Comparison of ENCODE assay signal across 1 cellular context in the genomic region with DNA sequence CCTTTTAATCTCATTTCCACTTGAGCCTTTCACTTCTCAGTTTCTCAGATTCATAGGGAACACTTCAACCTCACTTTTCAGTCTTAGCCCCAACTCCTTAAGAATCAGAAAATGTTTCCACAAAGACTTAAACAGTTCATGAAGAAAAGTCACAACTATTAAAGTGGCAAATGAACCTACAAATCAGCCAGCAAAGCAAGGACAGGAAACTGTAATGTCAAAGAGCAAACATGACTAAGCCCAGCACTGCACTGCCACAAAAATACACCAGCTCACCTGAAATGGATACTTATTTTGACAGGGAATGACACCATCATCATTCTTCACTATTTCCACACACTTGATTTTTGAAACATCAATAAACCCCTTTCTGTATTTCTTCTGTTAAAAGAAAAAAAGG.
A peak's percentile ranks its signal among the peaks of the same experiment; 100 is the strongest.
TF ChIP-seq lines count a peak whose summit lies in the region.

No MANE protein-coding gene starts in this region.

TF ChIP-seq in endothelial cell of umbilical vein, 7 proteins besides CTCF, POLR2A, EP300 and RAD21 (continued from another document):
- TF ChIP-seq MYC (IDR thresholded peaks at IDR 0.05; ENCODE audit: low read depth, low read length): no peak
- no peak for TF ChIP-seq MAX (IDR thresholded peaks at IDR 0.05; ENCODE audit: insufficient read depth, insufficient read length)
- TF ChIP-seq JUN (IDR thresholded peaks at IDR 0.05; ENCODE audit: borderline replicate concordance, insufficient read depth, insufficient read length, low read depth): peak; percentile 16
